In genomic region chr16:67430504-67431076, GRCh38 we compare ENCODE assay signal across 6 cellular contexts. TPM values are rescaled to one million over a fixed set of nuclear protein-coding genes. Genes with fewer than 3 reads are reported as not detected.
A peak's percentile ranks its signal among the peaks of the same experiment; 100 is the strongest.
DNase-seq lines count a peak whose midpoint lies in the region; ATAC-seq, FAIRE-seq and TF ChIP-seq lines count a peak whose summit lies in the region.

No MANE protein-coding gene starts in this region.

- H3K9me3 ChIP-seq in HepG2 (ENCODE audit: low read length): no peaks in the 10 kb centered on the region

- no peaks in the 10 kb centered on the region for H3K36me3 ChIP-seq in HepG2 (replicated peaks in 1 of 2; ENCODE audit: control insufficient read depth in 1 of 2, insufficient read depth in 2 of 2, low read length in 2 of 2)

- intact Hi-C loops in HepG2 (cut with micrococcal nuclease; ENCODE audit: unreplicated experiment): no loop called here

- peaks cover 2 to 13% of the 10 kb centered on the region in 2 experiments; a peak in 1 of 5 replicates for H3K27me3 ChIP-seq in HepG2 (ENCODE audit: control insufficient read depth in 1 of 2, insufficient read depth in 2 of 2, low read length in 2 of 2)

- H3K4me1 ChIP-seq in HepG2 (ENCODE audit: insufficient read depth, low read length): peaks cover 48% of the 10 kb centered on the region

- no peak for FAIRE-seq in HepG2 (lab: Jason Lieb, UNC)

- H3K4me3 ChIP-seq in HepG2 (replicated peaks in 1 of 3; ENCODE audit: insufficient read depth in 1 of 3, low read depth in 2 of 3, low read length in 3 of 3): peak overlapping the region; percentile 67 to 78 (median 67)

- CTCF ChIA-PET in HepG2 (lab: Yijun Ruan, JAX; ENCODE audit: low intra/inter-chr PET ratio, low total read pairs): interaction anchor here (6.5 kb wide), 1 partner anchor 36 kb away, joined by 98 read pairs; no protein-coding TSS in a partner anchor

- H4K20me1 ChIP-seq in HepG2 (ENCODE audit: insufficient read depth, low read length): no peaks in the 10 kb centered on the region

- no peak overlapping the region for H2AFZ ChIP-seq in HepG2 (ENCODE audit: low read length)

- POLR2A ChIA-PET in HepG2 (lab: Yijun Ruan, JAX): interaction anchor here (0.7 to 5.5 kb wide), 18 partner anchors 8 to 600 kb away, joined by 3 to 182 read pairs (median 4); partner anchors contain the start of genes ACD, ATP6V0D1, FHOD1 and KCTD19

- peak overlapping the region; percentile 89 for H3K27ac ChIP-seq in HepG2 (ENCODE audit: extremely low read length, insufficient read depth, low read length)

- ATAC-seq in HepG2 (peak; percentile 47), HG03039 (IDR thresholded peaks at IDR 0.05; ENCODE audit: unreplicated experiment) (no peak)

- no peak for TF ChIP-seq CTCF in HepG2 (CRISPR knock-in tag; IDR thresholded peaks at IDR 0.05)

- H3K4me2 ChIP-seq in HepG2 (ENCODE audit: low read depth, low read length): peak overlapping the region; percentile 99

- H3K9ac ChIP-seq in HepG2 (ENCODE audit: insufficient read depth, low read depth, low read length): peak overlapping the region; percentile 76

- peak; percentile 89 for DNase-seq in HuH-7 (ENCODE audit: low spot score)
- peak; percentile 56 to 65 for DNase-seq in activated T-cell treated with anti-CD3 and anti-CD28 coated beads, Interleukin-2, amount 50 U/mL, for 48 hours
- peak; percentile 77 for DNase-seq in HepG2 (ENCODE audit: low spot score)
- no peak for DNase-seq in effector CD8-positive, alpha-beta T cell (lab: John Stamatoyannopoulos, UW)
- DNase-seq in NOMO-1 treated with DMSO at 0.1 percent for 48 hours (lab: John Stamatoyannopoulos, UW; ENCODE audit: unreplicated experiment): no peak

- peak; percentile 73; the same call in 1 of the 2 replicates for TF ChIP-seq RAD21 in HepG2 (CRISPR knock-in tag; IDR thresholded peaks at IDR 0.05)

- in situ Hi-C loops in HepG2 (cut with HindIII; ENCODE audit: extremely low pct_ligation_motif_present, low pct_unique_long_range_greater_than_20kb): loop anchor here (5.0 kb wide), 1 partner anchor 37 kb away; no protein-coding TSS in a partner anchor

- 0 out of 4 replicates have a peak, but pooled peaks of 1 of the 2 experiments have one; percentile 9 for TF ChIP-seq EP300 in HepG2 (IDR thresholded peaks at IDR 0.05; ENCODE audit: low read depth in 2 of 2, low read length in 2 of 2)
- TF ChIP-seq EP300 in HepG2 (CRISPR knock-in tag; IDR thresholded peaks at IDR 0.05; ENCODE audit: borderline replicate concordance): 0 out of 2 replicates have a peak, but pooled peaks have one; percentile 9

- peak in 1 of 2 experiments; percentile 78; a peak in 2 of 4 replicates for TF ChIP-seq POLR2A in HepG2 (IDR thresholded peaks at IDR 0.05; ENCODE audit: insufficient read depth in 1 of 2, low read depth in 2 of 2, low read length in 2 of 2)

- no peaks in the 10 kb centered on the region for H3K79me2 ChIP-seq in HepG2 (ENCODE audit: insufficient read depth, low read length)

- BruUV-seq in HepG2 (replicated peaks; lab: Mats Ljungman, UMichigan): TSS peak; percentile 63

- WGBS in HepG2 (ENCODE audit: low lambda C conversion rate): 2% methylated on average over 15 of the region's 61 CpGs

RNA-seq across cellular contexts. Expression of gene HSD11B2, which starts 0.3 kb away (rescaled TPM):
- total RNA-seq in HepG2 (2016; rRNA removed; fragmentation: Illumina TruSeq; extraction: Trizol): 6.7 and 13.6 TPM in 2 replicates
- 3.9 and 4.1 TPM in 2 replicates for total RNA-seq in HepG2 (2016; cell fraction: cytosol; rRNA removed; fragmentation: Illumina TruSeq; extraction: Trizol; ENCODE audit: low read depth)
- 5.4 and 13.4 TPM in 2 replicates for total RNA-seq in HepG2 (2016; cell fraction: insoluble cytoplasmic fraction; rRNA removed; fragmentation: Illumina TruSeq; extraction: Trizol)
- total RNA-seq in HepG2 (2016; cell fraction: membrane; rRNA removed; fragmentation: Illumina TruSeq; extraction: Trizol): 8.8 TPM in 2 replicates
- total RNA-seq in HepG2 (2016; cell fraction: nucleus; rRNA removed; fragmentation: Illumina TruSeq; extraction: Trizol): 14.6 and 15.0 TPM in 2 replicates
- 8.9 and 11.9 TPM in 2 replicates for polyA plus RNA-seq in HepG2 (2011; rRNA removed)
- polyA plus RNA-seq in HepG2 (2011; cell fraction: cytosol; rRNA removed): 5.3 and 6.3 TPM in 2 replicates
- 34.2 and 34.3 TPM in 2 replicates for polyA plus RNA-seq in HepG2 (2011; cell fraction: nucleus; rRNA removed)
- 8.4 and 11.0 TPM in 2 replicates for polyA plus RNA-seq in HepG2 (2012)
- polyA plus RNA-seq in HepG2 (2016; cell fraction: cytosol; fragmentation: Illumina TruSeq; extraction: Trizol; ENCODE audit: low read depth): 6.5 and 9.3 TPM in 2 replicates
- 11.1 and 13.3 TPM in 2 replicates for polyA plus RNA-seq in HepG2 (2016; cell fraction: insoluble cytoplasmic fraction; fragmentation: Illumina TruSeq; extraction: Trizol; ENCODE audit: low read depth)
- 11.3 and 12.9 TPM in 2 replicates for polyA plus RNA-seq in HepG2 (2016; cell fraction: membrane; fragmentation: Illumina TruSeq; extraction: Trizol; ENCODE audit: low read depth)
- polyA plus RNA-seq in HepG2 (2016; cell fraction: nucleus; fragmentation: Illumina TruSeq; extraction: Trizol; ENCODE audit: insufficient read depth, low read depth): 48.6 and 52.7 TPM in 2 replicates
- 3.3 and 16.4 TPM in 2 replicates for polyA minus RNA-seq in HepG2 (2011; rRNA and poly(A)+ RNA removed; ENCODE audit: low replicate concordance)
- polyA minus RNA-seq in HepG2 (2011; cell fraction: cytosol; rRNA and poly(A)+ RNA removed): 4.1 and 8.5 TPM in 2 replicates
- 8.7 and 11.3 TPM in 2 replicates for polyA minus RNA-seq in HepG2 (2011; cell fraction: nucleus; rRNA and poly(A)+ RNA removed)

RNA-seq across cellular contexts. Expression of gene ZDHHC1, which starts 14.3 kb away (rescaled TPM):
- 0.36 and 1.1 TPM in 2 replicates for total RNA-seq in HepG2 (2016; rRNA removed; fragmentation: Illumina TruSeq; extraction: Trizol)
- total RNA-seq in HepG2 (2016; cell fraction: cytosol; rRNA removed; fragmentation: Illumina TruSeq; extraction: Trizol; ENCODE audit: low read depth): 1.6 and 1.9 TPM in 2 replicates
- total RNA-seq in HepG2 (2016; cell fraction: insoluble cytoplasmic fraction; rRNA removed; fragmentation: Illumina TruSeq; extraction: Trizol): 0.33 and 1.3 TPM in 2 replicates
- total RNA-seq in HepG2 (2016; cell fraction: membrane; rRNA removed; fragmentation: Illumina TruSeq; extraction: Trizol): 2.2 and 3.3 TPM in 2 replicates
- total RNA-seq in HepG2 (2016; cell fraction: nucleus; rRNA removed; fragmentation: Illumina TruSeq; extraction: Trizol): 0.96 and 3.2 TPM in 2 replicates
- polyA plus RNA-seq in HepG2 (2011; rRNA removed): 0.47 and 0.51 TPM in 2 replicates
- polyA plus RNA-seq in HepG2 (2011; cell fraction: cytosol; rRNA removed): 0.28 and 0.60 TPM in 2 replicates
- polyA plus RNA-seq in HepG2 (2011; cell fraction: nucleus; rRNA removed): 2.1 and 2.7 TPM in 2 replicates
- polyA plus RNA-seq in HepG2 (2012): 0.36 and 1.0 TPM in 2 replicates
- 1.3 and 1.6 TPM in 2 replicates for polyA plus RNA-seq in HepG2 (2016; cell fraction: cytosol; fragmentation: Illumina TruSeq; extraction: Trizol; ENCODE audit: low read depth)
- 0.35 and 0.63 TPM in 2 replicates for polyA plus RNA-seq in HepG2 (2016; cell fraction: insoluble cytoplasmic fraction; fragmentation: Illumina TruSeq; extraction: Trizol; ENCODE audit: low read depth)
- 1.2 and 1.6 TPM in 2 replicates for polyA plus RNA-seq in HepG2 (2016; cell fraction: membrane; fragmentation: Illumina TruSeq; extraction: Trizol; ENCODE audit: low read depth)
- 1.3 and 1.4 TPM in 2 replicates for polyA plus RNA-seq in HepG2 (2016; cell fraction: nucleus; fragmentation: Illumina TruSeq; extraction: Trizol; ENCODE audit: insufficient read depth, low read depth)
- polyA minus RNA-seq in HepG2 (2011; rRNA and poly(A)+ RNA removed; ENCODE audit: low replicate concordance): 1.6 and 5.9 TPM in 2 replicates
- polyA minus RNA-seq in HepG2 (2011; cell fraction: cytosol; rRNA and poly(A)+ RNA removed): 0.26 TPM in 1 of 2 replicates, not detected in the other
- polyA minus RNA-seq in HepG2 (2011; cell fraction: nucleus; rRNA and poly(A)+ RNA removed): 1.6 and 3.5 TPM in 2 replicates

RNA-seq across cellular contexts. Expression of gene TPPP3, which starts 37.3 kb away (rescaled TPM):
- 0.20 and 0.44 TPM in 2 replicates for total RNA-seq in HepG2 (2016; rRNA removed; fragmentation: Illumina TruSeq; extraction: Trizol)
- 0.18 TPM in 1 of 2 replicates, not detected in the other for total RNA-seq in HepG2 (2016; cell fraction: cytosol; rRNA removed; fragmentation: Illumina TruSeq; extraction: Trizol; ENCODE audit: low read depth)
- 0.50 and 0.54 TPM in 2 replicates for total RNA-seq in HepG2 (2016; cell fraction: insoluble cytoplasmic fraction; rRNA removed; fragmentation: Illumina TruSeq; extraction: Trizol)
- 0.31 TPM in 1 of 2 replicates, not detected in the other for total RNA-seq in HepG2 (2016; cell fraction: membrane; rRNA removed; fragmentation: Illumina TruSeq; extraction: Trizol)
- total RNA-seq in HepG2 (2016; cell fraction: nucleus; rRNA removed; fragmentation: Illumina TruSeq; extraction: Trizol): 0.62 and 0.63 TPM in 2 replicates
- polyA plus RNA-seq in HepG2 (2011; rRNA removed): 0.16 TPM in 1 of 2 replicates, not detected in the other
- polyA plus RNA-seq in HepG2 (2011; cell fraction: cytosol; rRNA removed): 0.05 and 0.31 TPM in 2 replicates
- polyA plus RNA-seq in HepG2 (2011; cell fraction: nucleus; rRNA removed): 0.31 and 0.50 TPM in 2 replicates
- polyA plus RNA-seq in HepG2 (2012): 0.15 and 0.69 TPM in 2 replicates
- polyA plus RNA-seq in HepG2 (2016; cell fraction: cytosol; fragmentation: Illumina TruSeq; extraction: Trizol; ENCODE audit: low read depth): 0.12 TPM in 1 of 2 replicates, not detected in the other
- 0.23 and 0.32 TPM in 2 replicates for polyA plus RNA-seq in HepG2 (2016; cell fraction: insoluble cytoplasmic fraction; fragmentation: Illumina TruSeq; extraction: Trizol; ENCODE audit: low read depth)
- polyA plus RNA-seq in HepG2 (2016; cell fraction: membrane; fragmentation: Illumina TruSeq; extraction: Trizol; ENCODE audit: low read depth): not detected in 2 replicates
- polyA plus RNA-seq in HepG2 (2016; cell fraction: nucleus; fragmentation: Illumina TruSeq; extraction: Trizol; ENCODE audit: insufficient read depth, low read depth): 0.48 and 0.55 TPM in 2 replicates
- 0.38 TPM in 1 of 2 replicates, not detected in the other for polyA minus RNA-seq in HepG2 (2011; rRNA and poly(A)+ RNA removed; ENCODE audit: low replicate concordance)
- polyA minus RNA-seq in HepG2 (2011; cell fraction: cytosol; rRNA and poly(A)+ RNA removed): not detected in 2 replicates
- polyA minus RNA-seq in HepG2 (2011; cell fraction: nucleus; rRNA and poly(A)+ RNA removed): 0.64 TPM in 1 of 2 replicates, not detected in the other

RNA-seq across cellular contexts. Expression of gene ATP6V0D1, which starts 50.4 kb away (rescaled TPM):
- total RNA-seq in HepG2 (2016; rRNA removed; fragmentation: Illumina TruSeq; extraction: Trizol): 49.5 and 51.1 TPM in 2 replicates
- 13.5 and 16.0 TPM in 2 replicates for total RNA-seq in HepG2 (2016; cell fraction: cytosol; rRNA removed; fragmentation: Illumina TruSeq; extraction: Trizol; ENCODE audit: low read depth)
- 45.3 and 52.4 TPM in 2 replicates for total RNA-seq in HepG2 (2016; cell fraction: insoluble cytoplasmic fraction; rRNA removed; fragmentation: Illumina TruSeq; extraction: Trizol)
- 23.6 and 25.5 TPM in 2 replicates for total RNA-seq in HepG2 (2016; cell fraction: membrane; rRNA removed; fragmentation: Illumina TruSeq; extraction: Trizol)
- total RNA-seq in HepG2 (2016; cell fraction: nucleus; rRNA removed; fragmentation: Illumina TruSeq; extraction: Trizol): 26.3 and 30.4 TPM in 2 replicates
- 54.2 and 61.3 TPM in 2 replicates for polyA plus RNA-seq in HepG2 (2011; rRNA removed)
- polyA plus RNA-seq in HepG2 (2011; cell fraction: cytosol; rRNA removed): 55.2 and 57.9 TPM in 2 replicates
- polyA plus RNA-seq in HepG2 (2011; cell fraction: nucleus; rRNA removed): 32.7 and 35.9 TPM in 2 replicates
- 29.3 and 41.3 TPM in 2 replicates for polyA plus RNA-seq in HepG2 (2012)
- 16.4 and 17.3 TPM in 2 replicates for polyA plus RNA-seq in HepG2 (2016; cell fraction: cytosol; fragmentation: Illumina TruSeq; extraction: Trizol; ENCODE audit: low read depth)
- 55.4 and 63.8 TPM in 2 replicates for polyA plus RNA-seq in HepG2 (2016; cell fraction: insoluble cytoplasmic fraction; fragmentation: Illumina TruSeq; extraction: Trizol; ENCODE audit: low read depth)
- polyA plus RNA-seq in HepG2 (2016; cell fraction: membrane; fragmentation: Illumina TruSeq; extraction: Trizol; ENCODE audit: low read depth): 21.4 and 22.6 TPM in 2 replicates
- polyA plus RNA-seq in HepG2 (2016; cell fraction: nucleus; fragmentation: Illumina TruSeq; extraction: Trizol; ENCODE audit: insufficient read depth, low read depth): 45.0 and 53.3 TPM in 2 replicates
- 104 and 246 TPM in 2 replicates for polyA minus RNA-seq in HepG2 (2011; rRNA and poly(A)+ RNA removed; ENCODE audit: low replicate concordance)
- 37.9 and 45.0 TPM in 2 replicates for polyA minus RNA-seq in HepG2 (2011; cell fraction: cytosol; rRNA and poly(A)+ RNA removed)
- polyA minus RNA-seq in HepG2 (2011; cell fraction: nucleus; rRNA and poly(A)+ RNA removed): 14.7 and 19.8 TPM in 2 replicates

RNA-seq across cellular contexts. Expression of gene AGRP, which starts 52.8 kb away (rescaled TPM):
- total RNA-seq in HepG2 (2016; rRNA removed; fragmentation: Illumina TruSeq; extraction: Trizol): not detected in 2 replicates
- total RNA-seq in HepG2 (2016; cell fraction: cytosol; rRNA removed; fragmentation: Illumina TruSeq; extraction: Trizol; ENCODE audit: low read depth): not detected in 2 replicates
- not detected in 2 replicates for total RNA-seq in HepG2 (2016; cell fraction: insoluble cytoplasmic fraction; rRNA removed; fragmentation: Illumina TruSeq; extraction: Trizol)
- total RNA-seq in HepG2 (2016; cell fraction: membrane; rRNA removed; fragmentation: Illumina TruSeq; extraction: Trizol): 0.28 TPM in 1 of 2 replicates, not detected in the other
- total RNA-seq in HepG2 (2016; cell fraction: nucleus; rRNA removed; fragmentation: Illumina TruSeq; extraction: Trizol): not detected in 2 replicates
- not detected in 2 replicates for polyA plus RNA-seq in HepG2 (2011; rRNA removed)
- 0.34 TPM in 1 of 2 replicates, not detected in the other for polyA plus RNA-seq in HepG2 (2011; cell fraction: cytosol; rRNA removed)
- not detected in 2 replicates for polyA plus RNA-seq in HepG2 (2011; cell fraction: nucleus; rRNA removed)
- 0.75 TPM in 1 of 2 replicates, not detected in the other for polyA plus RNA-seq in HepG2 (2012)
- not detected in 2 replicates for polyA plus RNA-seq in HepG2 (2016; cell fraction: cytosol; fragmentation: Illumina TruSeq; extraction: Trizol; ENCODE audit: low read depth)
- polyA plus RNA-seq in HepG2 (2016; cell fraction: insoluble cytoplasmic fraction; fragmentation: Illumina TruSeq; extraction: Trizol; ENCODE audit: low read depth): not detected in 2 replicates
- not detected in 2 replicates for polyA plus RNA-seq in HepG2 (2016; cell fraction: membrane; fragmentation: Illumina TruSeq; extraction: Trizol; ENCODE audit: low read depth)
- polyA plus RNA-seq in HepG2 (2016; cell fraction: nucleus; fragmentation: Illumina TruSeq; extraction: Trizol; ENCODE audit: insufficient read depth, low read depth): not detected in 2 replicates
- not detected in 2 replicates for polyA minus RNA-seq in HepG2 (2011; rRNA and poly(A)+ RNA removed; ENCODE audit: low replicate concordance)
- polyA minus RNA-seq in HepG2 (2011; cell fraction: cytosol; rRNA and poly(A)+ RNA removed): not detected in 2 replicates
- polyA minus RNA-seq in HepG2 (2011; cell fraction: nucleus; rRNA and poly(A)+ RNA removed): not detected in 2 replicates

Comparison
In these comparisons a context has a peak if more than half of its experiments do, and no peak if none do; other contexts are left out.
1. DNase-seq: peak in HuH-7 (single experiment), activated T-cell treated with anti-CD3 and anti-CD28 coated beads, Interleukin-2, amount 50 U/mL, for 48 hours (2 of 2) and HepG2 (single experiment); none in effector CD8-positive, alpha-beta T cell (single experiment) and NOMO-1 treated with DMSO at 0.1 percent for 48 hours (single experiment).